Comparison of ENCODE assay signal across 1 cellular context in the genomic region with DNA sequence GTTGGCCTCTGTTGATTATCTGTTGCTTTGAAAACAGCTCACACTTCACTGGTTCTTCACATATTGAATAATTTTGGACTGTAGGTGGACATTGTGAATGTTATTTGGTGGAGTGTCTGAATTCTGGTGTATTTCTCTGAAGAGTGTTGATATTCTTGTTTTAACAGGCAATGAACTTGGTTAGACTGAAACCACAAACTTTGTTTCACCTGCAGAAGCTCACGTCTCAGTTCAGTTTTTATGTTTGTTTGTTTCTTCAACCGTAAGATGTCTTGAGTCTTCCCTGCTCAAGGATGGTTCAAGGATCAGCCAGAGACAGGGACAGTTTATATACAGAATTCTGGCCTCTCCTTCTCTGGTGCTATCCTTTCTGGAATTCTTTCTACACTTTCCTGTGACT.
TF ChIP-seq lines count a peak whose summit lies in the region.

No MANE protein-coding gene starts in this region.

TF ChIP-seq in GM12878, 131 proteins besides CTCF, POLR2A, EP300 and RAD21 (continued from another document):
- TF ChIP-seq REST (IDR thresholded peaks at IDR 0.05; ENCODE audit: low read depth, low read length) = no peak
- TF ChIP-seq BMI1 (IDR thresholded peaks at IDR 0.05; ENCODE audit: borderline replicate concordance) = no peak
- peak; percentile 87 for TF ChIP-seq RUNX3 (IDR thresholded peaks at IDR 0.05; ENCODE audit: low read length)
